12 cellular contexts compared by ENCODE assay signal in genomic region chr4:108611360-108611759, GRCh38. TPM values are rescaled to one million over a fixed set of nuclear protein-coding genes. Genes with fewer than 3 reads are reported as not detected.
DNase-seq lines count a peak whose midpoint lies in the region; ATAC-seq and TF ChIP-seq lines count a peak whose summit lies in the region.
"Had no signal": no experiment of that assay in that cellular context is flagged by ENCODE, and none has a peak within 500 bp of the region (broad histone marks: within the 10 kb centered on the region; RNA-seq: fewer than 3 reads in every experiment).

No MANE protein-coding gene starts in this region.

- no peak overlapping the region for H3K4ac ChIP-seq in mesenchymal stem cell (ENCODE audit: low read depth in 1 of 2, low read length in 2 of 2)

- H2BK5ac ChIP-seq in mesenchymal stem cell (ENCODE audit: low read depth, low read length, poor library complexity, severe bottlenecking), result no peak overlapping the region

- TF ChIP-seq POLR2A in heart left ventricle (IDR thresholded peaks at IDR 0.05) (no peak), breast epithelium (IDR thresholded peaks at IDR 0.05) (no peak)

- H3K4me1 ChIP-seq in heart left ventricle (peaks cover 0 to 4% (median 0%) of the 10 kb centered on the region in 12 donors), breast epithelium (no peaks in the 10 kb centered on the region), mesenchymal stem cell (ENCODE audit: control insufficient read depth, insufficient read depth, low read depth, low read length) (no peaks in the 10 kb centered on the region)

- H2BK120ac ChIP-seq in mesenchymal stem cell (ENCODE audit: low read depth, low read length), result no peak overlapping the region

- H2AK5ac ChIP-seq in mesenchymal stem cell (ENCODE audit: low read length, severe bottlenecking), result no peak overlapping the region

- 62 to 68% (median 64%) methylated on average over 10 of the region's 10 CpGs for WGBS in heart left ventricle, 4 donors
- 20% methylated on average over 7 of the region's 10 CpGs for WGBS in mesenchymal stem cell

- no peak overlapping the region for H2BK12ac ChIP-seq in mesenchymal stem cell (ENCODE audit: low read length in 2 of 2)

- no peak overlapping the region for H2AFZ ChIP-seq in mesenchymal stem cell (ENCODE audit: low read depth, low read length)

- no peaks in the 10 kb centered on the region for H3K79me1 ChIP-seq in mesenchymal stem cell (replicated peaks; ENCODE audit: low read length, poor library complexity, severe bottlenecking)

- no peaks in the 10 kb centered on the region for H3K9me3 Mint-ChIP-seq in type B pancreatic cell

- H3K4me3 ChIP-seq in heart left ventricle (peak overlapping the region in 10 of 12 donors; percentile 5 to 45 (median 26)), breast epithelium (peak overlapping the region in 2 of 3 donors; percentile 31 to 32), mesenchymal stem cell (ENCODE audit: insufficient read depth in 1 of 2, low read depth in 1 of 2, low read length in 2 of 2) (peak overlapping the region in 1 of 2 experiments; percentile 79)

- H3K18ac ChIP-seq in mesenchymal stem cell (ENCODE audit: low read depth in 1 of 2, low read length in 2 of 2), result no peak overlapping the region

- H4K8ac ChIP-seq in mesenchymal stem cell (ENCODE audit: low read length), result no peak overlapping the region

- peak in 3 of 12 donors; percentile 23 to 35 (median 25) for TF ChIP-seq CTCF in heart left ventricle (IDR thresholded peaks at IDR 0.05)
- TF ChIP-seq CTCF in breast epithelium (IDR thresholded peaks at IDR 0.05), result no peak
- TF ChIP-seq CTCF in type B pancreatic cell (conservative IDR thresholded peaks at IDR 0.05), result peak; percentile 19
- TF ChIP-seq CTCF in GM10266 (IDR thresholded peaks at IDR 0.05; ENCODE audit: control insufficient read depth, insufficient read depth, low read depth, missing control alignments), result no peak

- no peaks in the 10 kb centered on the region for H3K36me3 ChIP-seq in heart left ventricle
- H3K36me3 ChIP-seq in breast epithelium, result no peaks in the 10 kb centered on the region
- H3K36me3 ChIP-seq in mesenchymal stem cell (ENCODE audit: control insufficient read depth in 1 of 2, insufficient read depth in 2 of 2, low read depth in 1 of 2, low read length in 2 of 2), result no peaks in the 10 kb centered on the region

- DNase-seq in heart left ventricle (no peak), Right ventricle myocardium superior (no peak), breast epithelium (ENCODE audit: low spot score in 2 of 2) (no peak), mesenchymal stem cell (peak; percentile 45), type B pancreatic cell (ENCODE audit: extremely low spot score, unreplicated experiment) (no peak), NCI-H2171 (lab: John Stamatoyannopoulos, UW) (no peak), GM10266 (ENCODE audit: extremely low spot score) (no peak)
- DNase-seq: CD4-positive, CD25-positive, alpha-beta regulatory T cell; glutamatergic neuron had no signal

- no peaks in the 10 kb centered on the region for H3K27me3 ChIP-seq in heart left ventricle
- H3K27me3 ChIP-seq in breast epithelium, result no peaks in the 10 kb centered on the region
- H3K27me3 ChIP-seq in mesenchymal stem cell (ENCODE audit: control insufficient read depth in 1 of 2, insufficient read depth in 1 of 2, low read length in 2 of 2), result no peaks in the 10 kb centered on the region

- H3K27me3 Mint-ChIP-seq in type B pancreatic cell, result no peaks in the 10 kb centered on the region
- H3K27me3 Mint-ChIP-seq: CD4-positive, CD25-positive, alpha-beta regulatory T cell had no signal

- no peak overlapping the region for H3K4me3 Mint-ChIP-seq in type B pancreatic cell
- H3K4me3 Mint-ChIP-seq: stimulated activated effector memory CD8-positive, alpha-beta T cell treated with anti-CD3 and anti-CD28 coated beads, Interleukin-12 subunit alpha, Interleukin-12 subunit beta, amount 100 ng/mL, for 72 hours had no signal

- no peak overlapping the region for H4K91ac ChIP-seq in mesenchymal stem cell (ENCODE audit: low read length)

- peak overlapping the region; percentile 56 for H3K4me2 ChIP-seq in mesenchymal stem cell (ENCODE audit: low read length, poor library complexity, severe bottlenecking)

- no peak overlapping the region for H3K23ac ChIP-seq in mesenchymal stem cell (ENCODE audit: low read length in 2 of 2)

- no peaks in the 10 kb centered on the region for H3K36me3 Mint-ChIP-seq in type B pancreatic cell

- no peak overlapping the region for H3K14ac ChIP-seq in mesenchymal stem cell (ENCODE audit: low read length in 2 of 2)

- H3K9me3 ChIP-seq in heart left ventricle (peaks cover 0 to 13% (median 0%) of the 10 kb centered on the region in 12 donors), breast epithelium (no peaks in the 10 kb centered on the region), mesenchymal stem cell (ENCODE audit: control insufficient read depth, low read length) (peaks cover 16% of the 10 kb centered on the region)

- intact Hi-C loops in heart left ventricle (cut with DNase I) (no loop called here), Right ventricle myocardium superior (cut with DNase I) (no loop called here), breast epithelium (cut with DNase I; ENCODE audit: low total_unique reads) (loop anchor here (5.0 kb wide), 2 partner anchors 769 to 1401 kb away; no protein-coding TSS in a partner anchor)

- H3K9ac ChIP-seq in mesenchymal stem cell (ENCODE audit: low read length), result peak overlapping the region; percentile 74

- ATAC-seq in heart left ventricle, result no peak
- no peak for ATAC-seq in Right ventricle myocardium superior (ENCODE audit: poor library complexity)
- no peak for ATAC-seq in HG02885 (IDR thresholded peaks at IDR 0.05; ENCODE audit: poor library complexity, unreplicated experiment)
- ATAC-seq: HCT116; stimulated activated effector memory CD8-positive, alpha-beta T cell treated with anti-CD3 and anti-CD28 coated beads, Interleukin-12 subunit alpha, Interleukin-12 subunit beta, amount 100 ng/mL, for 72 hours had no signal

- H2BK15ac ChIP-seq in mesenchymal stem cell (ENCODE audit: low read depth, poor library complexity, severe bottlenecking), result no peak overlapping the region

- no peak overlapping the region for H3K27ac Mint-ChIP-seq in type B pancreatic cell
- H3K27ac Mint-ChIP-seq: CD4-positive, CD25-positive, alpha-beta regulatory T cell; stimulated activated effector memory CD8-positive, alpha-beta T cell treated with anti-CD3 and anti-CD28 coated beads, Interleukin-12 subunit alpha, Interleukin-12 subunit beta, amount 100 ng/mL, for 72 hours had no signal

- H3K27ac ChIP-seq in heart left ventricle, result no peak overlapping the region
- H3K27ac ChIP-seq in breast epithelium, result no peak overlapping the region
- H3K27ac ChIP-seq in mesenchymal stem cell (ENCODE audit: low read length, poor library complexity, severe bottlenecking), result no peak overlapping the region

- H3K4me1 Mint-ChIP-seq in type B pancreatic cell (ENCODE audit: unreplicated experiment), result peaks cover 4% of the 10 kb centered on the region
- H3K4me1 Mint-ChIP-seq: stimulated activated effector memory CD8-positive, alpha-beta T cell treated with anti-CD3 and anti-CD28 coated beads, Interleukin-12 subunit alpha, Interleukin-12 subunit beta, amount 100 ng/mL, for 72 hours had no signal

RNA-seq across cellular contexts. Expression of gene RPL34, which starts 9.0 kb away (rescaled TPM):
- total RNA-seq in heart left ventricle, result 100 to 1,000 TPM; 334 to 856 (median 719) TPM
- polyA plus RNA-seq in heart left ventricle, result 1,000 to 10,000 TPM; 2,830 to 2,969 TPM
- 703 TPM for total RNA-seq in Right ventricle myocardium superior
- 1,000 to 10,000 TPM in 2 of 3 donors, 100 to 1,000 TPM in 1; 907 to 1,723 (median 1,620) TPM for total RNA-seq in breast epithelium
- 2,289 TPM for polyA plus RNA-seq in mesenchymal stem cell (2013, experiment 1 of 2)
- 2,243 TPM for polyA plus RNA-seq in mesenchymal stem cell (2013, experiment 2 of 2)
- 1,454 and 1,551 TPM in 2 replicates for total RNA-seq in type B pancreatic cell (ENCODE audit: low replicate concordance)

RNA-seq across cellular contexts. Expression of gene OSTC, which starts 39.0 kb away (rescaled TPM):
- 10 to 100 TPM; 20.5 to 56.7 (median 28.7) TPM for total RNA-seq in heart left ventricle
- 100 to 1,000 TPM in 1 of 2 donors, 10 to 100 TPM in 1; 32.4 to 146 TPM for polyA plus RNA-seq in heart left ventricle
- 21.4 TPM for total RNA-seq in Right ventricle myocardium superior
- total RNA-seq in breast epithelium, result 10 to 100 TPM; 53.4 to 84.6 (median 63.1) TPM
- polyA plus RNA-seq in mesenchymal stem cell (2013, experiment 1 of 2), result 469 TPM
- 482 TPM for polyA plus RNA-seq in mesenchymal stem cell (2013, experiment 2 of 2)
- total RNA-seq in type B pancreatic cell (ENCODE audit: low replicate concordance), result 158 and 166 TPM in 2 replicates
